ENCODE assay signal across 1 cellular context in the genomic region with DNA sequence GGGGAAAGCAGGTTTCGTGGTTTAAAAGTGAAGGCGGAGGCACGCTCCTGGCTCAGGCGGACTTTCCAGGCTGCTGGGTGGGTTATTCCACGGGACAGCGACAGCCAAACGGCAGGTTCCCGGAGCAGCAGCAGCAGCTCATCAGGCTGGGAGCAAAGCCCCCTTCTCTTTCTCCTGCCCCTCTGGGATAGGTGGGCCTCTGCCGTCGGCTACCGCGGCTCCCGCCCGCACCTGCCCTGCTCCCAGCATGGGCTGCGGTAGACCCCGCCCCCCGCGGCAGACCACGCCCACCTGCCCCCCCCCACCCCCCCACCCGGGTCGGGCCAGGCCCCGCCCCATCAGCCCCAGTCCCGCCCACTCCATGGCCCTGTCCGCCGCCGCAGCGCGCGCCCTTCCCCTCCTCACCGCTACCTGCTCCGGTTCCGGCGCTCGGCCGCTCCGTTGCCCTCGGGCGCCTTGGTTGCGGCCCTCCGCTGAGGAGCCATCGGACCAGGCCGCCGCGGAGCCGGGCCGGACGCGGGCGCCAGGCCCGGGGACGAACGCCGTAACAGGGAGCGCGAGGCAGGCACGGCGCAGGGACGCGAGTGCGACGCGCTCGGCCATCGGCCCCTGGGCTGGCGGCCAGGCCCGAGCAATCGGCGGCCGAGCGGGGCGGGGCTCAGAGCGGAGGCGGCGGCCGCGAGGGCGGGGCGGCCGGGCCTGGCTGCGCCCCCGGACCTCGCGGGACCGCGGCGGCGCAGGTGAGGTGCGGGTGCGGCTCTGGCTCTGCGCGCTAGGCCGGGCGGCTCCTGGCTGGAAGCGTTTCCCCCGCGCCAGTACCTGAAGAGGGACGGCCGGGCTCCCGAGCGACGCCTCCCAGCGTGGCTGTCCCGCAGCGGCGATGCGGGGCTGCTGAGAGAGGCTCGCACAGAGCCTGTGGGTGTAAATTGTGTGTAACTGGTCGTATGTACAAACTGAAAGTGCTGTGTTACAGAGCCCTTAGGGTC.
TF ChIP-seq lines count a peak whose summit lies in the region.

A gene (plus strand): TSS at position 347 of the 986 bp plus-strand sequence. CDS start 1,453 bp downstream, outside the sequence.
A gene with protein sequence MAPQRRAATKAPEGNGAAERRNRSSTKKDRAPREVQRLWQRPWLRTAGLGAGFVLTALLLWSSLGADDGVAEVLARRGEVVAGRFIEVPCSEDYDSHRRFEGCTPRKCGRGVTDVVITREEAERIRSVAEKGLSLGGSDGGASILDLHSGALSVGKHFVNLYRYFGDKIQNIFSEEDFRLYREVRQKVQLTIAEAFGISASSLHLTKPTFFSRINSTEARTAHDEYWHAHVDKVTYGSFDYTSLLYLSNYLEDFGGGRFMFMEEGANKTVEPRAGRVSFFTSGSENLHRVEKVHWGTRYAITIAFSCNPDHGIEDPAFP (minus strand): TSS at position 586 of the 986 bp plus-strand sequence. CDS start 101 bp downstream, at position 485.

TF ChIP-seq in HepG2, 621 proteins besides CTCF, POLR2A, EP300 and RAD21 (continued from another document and continues in another):
- TF ChIP-seq PAWR (CRISPR knock-in tag; IDR thresholded peaks at IDR 0.05; ENCODE audit: borderline replicate concordance) (no peak), ZNF790 (CRISPR knock-in tag; IDR thresholded peaks at IDR 0.05; ENCODE audit: borderline replicate concordance) (peak; percentile 66; the same call in 1 of the 2 replicates), ZNF558 (CRISPR knock-in tag; IDR thresholded peaks at IDR 0.05; ENCODE audit: borderline replicate concordance) (peak; percentile 63; the same call in 1 of the 2 replicates), MED8 (CRISPR knock-in tag; IDR thresholded peaks at IDR 0.05; ENCODE audit: insufficient replicate concordance) (no peak), TEAD3 (CRISPR knock-in tag; optimal IDR thresholded peaks at IDR 0.05; ENCODE audit: borderline replicate concordance) (peak; percentile 41), JUND (CRISPR knock-in tag; IDR thresholded peaks at IDR 0.05) (peak; percentile 16; the same call in 1 of the 2 replicates), ZNF589 (CRISPR knock-in tag; conservative IDR thresholded peaks at IDR 0.05) (no peak), FOXM1 (CRISPR knock-in tag; IDR thresholded peaks at IDR 0.05) (no peak; the same call in 1 of the 2 replicates), ZNF570 (CRISPR knock-in tag; IDR thresholded peaks at IDR 0.05; ENCODE audit: borderline replicate concordance) (peak; percentile 52; the same call in 1 of the 2 replicates), SP140L (CRISPR knock-in tag; IDR thresholded peaks at IDR 0.05; ENCODE audit: borderline replicate concordance) (no peak), ZSCAN22 (CRISPR knock-in tag; IDR thresholded peaks at IDR 0.05) (no peak), HNRNPLL (IDR thresholded peaks at IDR 0.05; ENCODE audit: low read depth, low read length, poor library complexity, severe bottlenecking) (peak; percentile 66), ZSCAN31 (CRISPR knock-in tag; IDR thresholded peaks at IDR 0.05; ENCODE audit: low read depth) (peak; percentile 39), TOPORS (CRISPR knock-in tag; IDR thresholded peaks at IDR 0.05) (peak; percentile 89), MAF1 (CRISPR knock-in tag; IDR thresholded peaks at IDR 0.05; ENCODE audit: borderline replicate concordance) (no peak), SP4 (CRISPR knock-in tag; IDR thresholded peaks at IDR 0.05) (peak; percentile 99), ZNF260 (CRISPR knock-in tag; IDR thresholded peaks at IDR 0.05; ENCODE audit: borderline replicate concordance, low read depth) (no peak), MTA3 (CRISPR knock-in tag; IDR thresholded peaks at IDR 0.05) (no peak), EHMT2 (IDR thresholded peaks at IDR 0.05; ENCODE audit: borderline replicate concordance, low read depth, low read length) (no peak), SRY (CRISPR knock-in tag; IDR thresholded peaks at IDR 0.05) (peak; percentile 47), HDAC6 (IDR thresholded peaks at IDR 0.05; ENCODE audit: low read depth, low read length) (no peak), SOX5 (CRISPR knock-in tag; IDR thresholded peaks at IDR 0.05; ENCODE audit: borderline replicate concordance) (0 out of 2 replicates have a peak, but pooled peaks have one; percentile 19), ZNF816 (CRISPR knock-in tag; IDR thresholded peaks at IDR 0.05; ENCODE audit: borderline replicate concordance) (no peak), PTBP1 (IDR thresholded peaks at IDR 0.05; ENCODE audit: low read depth, low read length, poor library complexity, severe bottlenecking) (no peak), ZNF549 (CRISPR knock-in tag; IDR thresholded peaks at IDR 0.05) (no peak), TBL1XR1 (IDR thresholded peaks at IDR 0.05; ENCODE audit: borderline replicate concordance, low read length, partially characterized antibody) (no peak), SYNCRIP (IDR thresholded peaks at IDR 0.05; ENCODE audit: insufficient read depth, low read depth, low read length) (no peak)
- TF ChIP-seq, protein P1, sequence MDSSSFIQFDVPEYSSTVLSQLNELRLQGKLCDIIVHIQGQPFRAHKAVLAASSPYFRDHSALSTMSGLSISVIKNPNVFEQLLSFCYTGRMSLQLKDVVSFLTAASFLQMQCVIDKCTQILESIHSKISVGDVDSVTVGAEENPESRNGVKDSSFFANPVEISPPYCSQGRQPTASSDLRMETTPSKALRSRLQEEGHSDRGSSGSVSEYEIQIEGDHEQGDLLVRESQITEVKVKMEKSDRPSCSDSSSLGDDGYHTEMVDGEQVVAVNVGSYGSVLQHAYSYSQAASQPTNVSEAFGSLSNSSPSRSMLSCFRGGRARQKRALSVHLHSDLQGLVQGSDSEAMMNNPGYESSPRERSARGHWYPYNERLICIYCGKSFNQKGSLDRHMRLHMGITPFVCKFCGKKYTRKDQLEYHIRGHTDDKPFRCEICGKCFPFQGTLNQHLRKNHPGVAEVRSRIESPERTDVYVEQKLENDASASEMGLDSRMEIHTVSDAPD (CRISPR knock-in tag; IDR thresholded peaks at IDR 0.05) = peak; percentile 51; the same call in 1 of the 2 replicates
- TF ChIP-seq, protein P2, sequence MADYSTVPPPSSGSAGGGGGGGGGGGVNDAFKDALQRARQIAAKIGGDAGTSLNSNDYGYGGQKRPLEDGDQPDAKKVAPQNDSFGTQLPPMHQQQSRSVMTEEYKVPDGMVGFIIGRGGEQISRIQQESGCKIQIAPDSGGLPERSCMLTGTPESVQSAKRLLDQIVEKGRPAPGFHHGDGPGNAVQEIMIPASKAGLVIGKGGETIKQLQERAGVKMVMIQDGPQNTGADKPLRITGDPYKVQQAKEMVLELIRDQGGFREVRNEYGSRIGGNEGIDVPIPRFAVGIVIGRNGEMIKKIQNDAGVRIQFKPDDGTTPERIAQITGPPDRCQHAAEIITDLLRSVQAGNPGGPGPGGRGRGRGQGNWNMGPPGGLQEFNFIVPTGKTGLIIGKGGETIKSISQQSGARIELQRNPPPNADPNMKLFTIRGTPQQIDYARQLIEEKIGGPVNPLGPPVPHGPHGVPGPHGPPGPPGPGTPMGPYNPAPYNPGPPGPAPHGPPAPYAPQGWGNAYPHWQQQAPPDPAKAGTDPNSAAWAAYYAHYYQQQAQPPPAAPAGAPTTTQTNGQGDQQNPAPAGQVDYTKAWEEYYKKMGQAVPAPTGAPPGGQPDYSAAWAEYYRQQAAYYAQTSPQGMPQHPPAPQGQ (CRISPR knock-in tag; IDR thresholded peaks at IDR 0.05; ENCODE audit: borderline replicate concordance) = 0 out of 2 replicates have a peak, but pooled peaks have one; percentile 12
- TF ChIP-seq, protein P3, sequence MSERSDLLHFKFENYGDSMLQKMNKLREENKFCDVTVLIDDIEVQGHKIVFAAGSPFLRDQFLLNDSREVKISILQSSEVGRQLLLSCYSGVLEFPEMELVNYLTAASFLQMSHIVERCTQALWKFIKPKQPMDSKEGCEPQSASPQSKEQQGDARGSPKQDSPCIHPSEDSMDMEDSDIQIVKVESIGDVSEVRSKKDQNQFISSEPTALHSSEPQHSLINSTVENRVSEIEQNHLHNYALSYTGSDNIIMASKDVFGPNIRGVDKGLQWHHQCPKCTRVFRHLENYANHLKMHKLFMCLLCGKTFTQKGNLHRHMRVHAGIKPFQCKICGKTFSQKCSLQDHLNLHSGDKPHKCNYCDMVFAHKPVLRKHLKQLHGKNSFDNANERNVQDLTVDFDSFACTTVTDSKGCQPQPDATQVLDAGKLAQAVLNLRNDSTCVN (CRISPR knock-in tag; IDR thresholded peaks at IDR 0.05; ENCODE audit: borderline replicate concordance) = no peak
- TF ChIP-seq, protein P4, sequence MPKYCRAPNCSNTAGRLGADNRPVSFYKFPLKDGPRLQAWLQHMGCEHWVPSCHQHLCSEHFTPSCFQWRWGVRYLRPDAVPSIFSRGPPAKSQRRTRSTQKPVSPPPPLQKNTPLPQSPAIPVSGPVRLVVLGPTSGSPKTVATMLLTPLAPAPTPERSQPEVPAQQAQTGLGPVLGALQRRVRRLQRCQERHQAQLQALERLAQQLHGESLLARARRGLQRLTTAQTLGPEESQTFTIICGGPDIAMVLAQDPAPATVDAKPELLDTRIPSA (CRISPR knock-in tag; IDR thresholded peaks at IDR 0.05; ENCODE audit: borderline replicate concordance) = no peak
- TF ChIP-seq, protein P5, sequence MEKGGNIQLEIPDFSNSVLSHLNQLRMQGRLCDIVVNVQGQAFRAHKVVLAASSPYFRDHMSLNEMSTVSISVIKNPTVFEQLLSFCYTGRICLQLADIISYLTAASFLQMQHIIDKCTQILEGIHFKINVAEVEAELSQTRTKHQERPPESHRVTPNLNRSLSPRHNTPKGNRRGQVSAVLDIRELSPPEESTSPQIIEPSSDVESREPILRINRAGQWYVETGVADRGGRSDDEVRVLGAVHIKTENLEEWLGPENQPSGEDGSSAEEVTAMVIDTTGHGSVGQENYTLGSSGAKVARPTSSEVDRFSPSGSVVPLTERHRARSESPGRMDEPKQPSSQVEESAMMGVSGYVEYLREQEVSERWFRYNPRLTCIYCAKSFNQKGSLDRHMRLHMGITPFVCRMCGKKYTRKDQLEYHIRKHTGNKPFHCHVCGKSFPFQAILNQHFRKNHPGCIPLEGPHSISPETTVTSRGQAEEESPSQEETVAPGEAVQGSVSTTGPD (CRISPR knock-in tag; IDR thresholded peaks at IDR 0.05) = no peak
- TF ChIP-seq, protein P6, sequence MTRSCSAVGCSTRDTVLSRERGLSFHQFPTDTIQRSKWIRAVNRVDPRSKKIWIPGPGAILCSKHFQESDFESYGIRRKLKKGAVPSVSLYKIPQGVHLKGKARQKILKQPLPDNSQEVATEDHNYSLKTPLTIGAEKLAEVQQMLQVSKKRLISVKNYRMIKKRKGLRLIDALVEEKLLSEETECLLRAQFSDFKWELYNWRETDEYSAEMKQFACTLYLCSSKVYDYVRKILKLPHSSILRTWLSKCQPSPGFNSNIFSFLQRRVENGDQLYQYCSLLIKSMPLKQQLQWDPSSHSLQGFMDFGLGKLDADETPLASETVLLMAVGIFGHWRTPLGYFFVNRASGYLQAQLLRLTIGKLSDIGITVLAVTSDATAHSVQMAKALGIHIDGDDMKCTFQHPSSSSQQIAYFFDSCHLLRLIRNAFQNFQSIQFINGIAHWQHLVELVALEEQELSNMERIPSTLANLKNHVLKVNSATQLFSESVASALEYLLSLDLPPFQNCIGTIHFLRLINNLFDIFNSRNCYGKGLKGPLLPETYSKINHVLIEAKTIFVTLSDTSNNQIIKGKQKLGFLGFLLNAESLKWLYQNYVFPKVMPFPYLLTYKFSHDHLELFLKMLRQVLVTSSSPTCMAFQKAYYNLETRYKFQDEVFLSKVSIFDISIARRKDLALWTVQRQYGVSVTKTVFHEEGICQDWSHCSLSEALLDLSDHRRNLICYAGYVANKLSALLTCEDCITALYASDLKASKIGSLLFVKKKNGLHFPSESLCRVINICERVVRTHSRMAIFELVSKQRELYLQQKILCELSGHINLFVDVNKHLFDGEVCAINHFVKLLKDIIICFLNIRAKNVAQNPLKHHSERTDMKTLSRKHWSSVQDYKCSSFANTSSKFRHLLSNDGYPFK (CRISPR knock-in tag; IDR thresholded peaks at IDR 0.05; ENCODE audit: borderline replicate concordance) = no peak
- TF ChIP-seq, protein P7, sequence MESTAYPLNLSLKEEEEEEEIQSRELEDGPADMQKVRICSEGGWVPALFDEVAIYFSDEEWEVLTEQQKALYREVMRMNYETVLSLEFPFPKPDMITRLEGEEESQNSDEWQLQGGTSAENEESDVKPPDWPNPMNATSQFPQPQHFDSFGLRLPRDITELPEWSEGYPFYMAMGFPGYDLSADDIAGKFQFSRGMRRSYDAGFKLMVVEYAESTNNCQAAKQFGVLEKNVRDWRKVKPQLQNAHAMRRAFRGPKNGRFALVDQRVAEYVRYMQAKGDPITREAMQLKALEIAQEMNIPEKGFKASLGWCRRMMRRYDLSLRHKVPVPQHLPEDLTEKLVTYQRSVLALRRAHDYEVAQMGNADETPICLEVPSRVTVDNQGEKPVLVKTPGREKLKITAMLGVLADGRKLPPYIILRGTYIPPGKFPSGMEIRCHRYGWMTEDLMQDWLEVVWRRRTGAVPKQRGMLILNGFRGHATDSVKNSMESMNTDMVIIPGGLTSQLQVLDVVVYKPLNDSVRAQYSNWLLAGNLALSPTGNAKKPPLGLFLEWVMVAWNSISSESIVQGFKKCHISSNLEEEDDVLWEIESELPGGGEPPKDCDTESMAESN (CRISPR knock-in tag; conservative IDR thresholded peaks at IDR 0.05) = peak; percentile 98
- TF ChIP-seq, protein P8, sequence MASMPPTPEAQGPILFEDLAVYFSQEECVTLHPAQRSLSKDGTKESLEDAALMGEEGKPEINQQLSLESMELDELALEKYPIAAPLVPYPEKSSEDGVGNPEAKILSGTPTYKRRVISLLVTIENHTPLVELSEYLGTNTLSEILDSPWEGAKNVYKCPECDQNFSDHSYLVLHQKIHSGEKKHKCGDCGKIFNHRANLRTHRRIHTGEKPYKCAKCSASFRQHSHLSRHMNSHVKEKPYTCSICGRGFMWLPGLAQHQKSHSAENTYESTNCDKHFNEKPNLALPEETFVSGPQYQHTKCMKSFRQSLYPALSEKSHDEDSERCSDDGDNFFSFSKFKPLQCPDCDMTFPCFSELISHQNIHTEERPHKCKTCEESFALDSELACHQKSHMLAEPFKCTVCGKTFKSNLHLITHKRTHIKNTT (CRISPR knock-in tag; IDR thresholded peaks at IDR 0.05) = no peak; the same call in 1 of the 2 replicates
- TF ChIP-seq, protein P9, sequence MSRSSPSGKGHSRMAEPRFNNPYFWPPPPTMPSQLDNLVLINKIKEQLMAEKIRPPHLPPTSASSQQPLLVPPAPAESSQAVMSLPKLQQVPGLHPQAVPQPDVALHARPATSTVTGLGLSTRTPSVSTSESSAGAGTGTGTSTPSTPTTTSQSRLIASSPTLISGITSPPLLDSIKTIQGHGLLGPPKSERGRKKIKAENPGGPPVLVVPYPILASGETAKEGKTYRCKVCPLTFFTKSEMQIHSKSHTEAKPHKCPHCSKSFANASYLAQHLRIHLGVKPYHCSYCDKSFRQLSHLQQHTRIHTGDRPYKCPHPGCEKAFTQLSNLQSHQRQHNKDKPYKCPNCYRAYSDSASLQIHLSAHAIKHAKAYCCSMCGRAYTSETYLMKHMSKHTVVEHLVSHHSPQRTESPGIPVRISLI (CRISPR knock-in tag; IDR thresholded peaks at IDR 0.05; ENCODE audit: borderline replicate concordance) = no peak; the same call in 1 of the 2 replicates
- TF ChIP-seq, protein P10, sequence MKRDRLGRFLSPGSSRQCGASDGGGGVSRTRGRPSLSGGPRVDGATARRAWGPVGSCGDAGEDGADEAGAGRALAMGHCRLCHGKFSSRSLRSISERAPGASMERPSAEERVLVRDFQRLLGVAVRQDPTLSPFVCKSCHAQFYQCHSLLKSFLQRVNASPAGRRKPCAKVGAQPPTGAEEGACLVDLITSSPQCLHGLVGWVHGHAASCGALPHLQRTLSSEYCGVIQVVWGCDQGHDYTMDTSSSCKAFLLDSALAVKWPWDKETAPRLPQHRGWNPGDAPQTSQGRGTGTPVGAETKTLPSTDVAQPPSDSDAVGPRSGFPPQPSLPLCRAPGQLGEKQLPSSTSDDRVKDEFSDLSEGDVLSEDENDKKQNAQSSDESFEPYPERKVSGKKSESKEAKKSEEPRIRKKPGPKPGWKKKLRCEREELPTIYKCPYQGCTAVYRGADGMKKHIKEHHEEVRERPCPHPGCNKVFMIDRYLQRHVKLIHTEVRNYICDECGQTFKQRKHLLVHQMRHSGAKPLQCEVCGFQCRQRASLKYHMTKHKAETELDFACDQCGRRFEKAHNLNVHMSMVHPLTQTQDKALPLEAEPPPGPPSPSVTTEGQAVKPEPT (CRISPR knock-in tag; IDR thresholded peaks at IDR 0.05; ENCODE audit: low read depth) = no peak
